27 cellular contexts compared by ENCODE assay signal in the genomic region with DNA sequence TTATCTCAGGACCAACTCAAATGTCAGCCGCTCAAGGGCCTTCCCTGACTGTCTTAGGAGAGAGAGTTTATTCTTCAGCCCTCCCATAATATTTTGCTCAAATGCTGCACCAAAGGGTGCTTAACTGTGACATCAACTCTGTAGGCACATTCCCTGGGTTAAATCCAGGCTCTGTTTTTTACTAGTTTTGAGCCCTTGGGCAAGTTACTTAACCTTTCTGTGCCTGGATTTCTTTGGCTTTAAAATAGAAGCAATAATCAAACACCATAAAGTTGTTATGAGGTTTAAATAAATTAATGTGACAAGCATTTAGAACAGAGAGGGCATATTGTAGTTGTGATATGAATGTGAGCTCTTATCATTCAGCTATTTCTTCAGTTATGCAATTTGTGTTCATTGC.
"Had no signal": no experiment of that assay in that cellular context is flagged by ENCODE, and none has a peak within 500 bp of the region (broad histone marks: within the 10 kb centered on the region; RNA-seq: fewer than 3 reads in every experiment).

No MANE protein-coding gene starts in this region.

- H3K4me3 ChIP-seq: stomach, suprapubic skin, testis, thoracic aorta, thyroid gland, tibial artery, tibial nerve, transverse colon, upper lobe of left lung, upper lobe of right lung, uterus, vagina had no signal

- H3K9me3 ChIP-seq: stomach, suprapubic skin, testis, thoracic aorta, thyroid gland, tibial artery, tibial nerve, transverse colon, upper lobe of left lung, upper lobe of right lung, uterus, vagina had no signal

- ATAC-seq: stimulated activated effector memory CD8-positive, alpha-beta T cell treated with anti-CD3 and anti-CD28 coated beads, Interleukin-12 subunit alpha, Interleukin-12 subunit beta, amount 100 ng/mL, for 72 hours; stimulated activated memory B cell treated with anti-CD40 and anti-IgM and Interleukin-4, amounts not matched to agents 10 μg/mL and 1 μg/mL and 100 μg/mL, for 72 hours; stimulated activated naive B cell treated with anti-CD40 and anti-IgM and Interleukin-4, amounts not matched to agents 10 μg/mL and 1 μg/mL and 100 μg/mL, for 72 hours; stimulated activated naive CD8-positive, alpha-beta T cell treated with anti-CD3 and anti-CD28 coated beads, Interleukin-15, amount 100 ng/mL, for 72 hours; stimulated activated naive CD8-positive, alpha-beta T cell treated with anti-CD3 and anti-CD28 coated beads, Interleukin-15, Interleukin-2, amounts not matched to agents 100 U/mL and 50 U/mL, for 24 hours; upper lobe of right lung had no signal

- DNase-seq: stimulated activated CD4-positive, alpha-beta T cell treated with anti-CD3 and anti-CD28 coated beads, Interleukin-2, amount 100 ng/mL, for 48 hours; stimulated activated CD4-positive, alpha-beta T cell treated with anti-CD3 and anti-CD28 coated beads, Interleukin-4, amount 100 ng/mL, for 1 hour; stimulated activated CD4-positive, alpha-beta T cell treated with anti-CD3 and anti-CD28 coated beads, Interleukin-4, amount 100 ng/mL, for 24 hours; stimulated activated CD4-positive, alpha-beta T cell treated with anti-CD3 and anti-CD28 coated beads, Interleukin-4, amount 100 ng/mL, for 4 hours; stimulated activated CD8-positive, alpha-beta memory T cell treated with anti-CD3 and anti-CD28 coated beads, Interleukin-4, amount 100 ng/mL, for 48 hours; stimulated activated naive B cell treated with anti-CD40 and anti-IgM and Interleukin-4, amounts not matched to agents 10 μg/mL and 1 μg/mL and 100 μg/mL, for 72 hours; stimulated activated naive CD4-positive, alpha-beta T cell; stimulated activated naive CD4-positive, alpha-beta T cell treated with Interleukin-2 at 50 U/mL for 16 hours; stimulated activated naive CD8-positive, alpha-beta T cell treated with anti-CD3 and anti-CD28 coated beads, Interleukin-15, amount 100 ng/mL, for 72 hours; stimulated activated naive CD8-positive, alpha-beta T cell treated with anti-CD3 and anti-CD28 coated beads, Interleukin-15, Interleukin-2, amounts not matched to agents 100 U/mL and 50 U/mL, for 24 hours; stomach; substantia nigra; testis; thyroid gland; tibial artery; transverse colon; trophoblast cell; upper lobe of left lung; upper lobe of right lung; uterus had no signal

- H3K4me1 ChIP-seq: stomach, testis, transverse colon, uterus, vagina had no signal

- H3K27ac ChIP-seq: stomach, suprapubic skin, testis, thoracic aorta, thyroid gland, tibial artery, tibial nerve, transverse colon, upper lobe of left lung, upper lobe of right lung, uterus, vagina had no signal

- FAIRE-seq: urothelium cell line had no signal
